In the genomic region with DNA sequence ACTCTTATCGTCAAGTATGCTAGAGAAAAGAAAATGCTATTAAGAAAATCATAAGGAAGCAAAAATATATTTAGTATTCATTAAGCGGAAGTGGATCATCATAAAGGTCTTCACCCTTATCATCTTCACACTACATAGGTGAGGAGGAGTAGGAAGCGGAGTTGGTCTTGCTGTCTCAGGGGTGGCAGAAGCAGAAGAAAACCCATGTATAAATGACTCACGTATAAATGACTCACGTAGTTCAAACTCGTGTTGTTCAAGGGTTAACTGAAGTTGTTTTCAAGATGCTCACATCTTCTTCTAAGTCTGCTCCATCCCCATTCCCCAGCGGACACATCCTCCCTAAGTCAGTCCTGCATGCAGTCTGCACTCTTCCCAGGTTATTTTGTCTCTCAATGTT, we compare ENCODE assay signal across 22 cellular contexts.
"Had no signal": no experiment of that assay in that cellular context is flagged by ENCODE, and none has a peak within 500 bp of the region (broad histone marks: within the 10 kb centered on the region; RNA-seq: fewer than 3 reads in every experiment).

No MANE protein-coding gene starts in this region.

- H3K36me3 ChIP-seq: adrenal gland, ascending aorta, brain microvascular endothelial cell, pancreas, right atrium auricular region, uterus had no signal

- H3K4me3 ChIP-seq: adrenal gland, ascending aorta, heart right ventricle, pancreas, psoas muscle, right atrium auricular region, testis, uterus had no signal

- H3K27me3 ChIP-seq: adrenal gland, ascending aorta, brain microvascular endothelial cell, heart right ventricle, pancreas, right atrium auricular region, testis, uterus had no signal

- H3K9me3 ChIP-seq: adrenal gland, ascending aorta, pancreas, psoas muscle, right atrium auricular region, testis, uterus had no signal

- H3K27ac Mint-ChIP-seq: nephron progenitor cell; T-helper 1 cell treated with Interleukin-12 subunit alpha and Interleukin-12 subunit beta and Interleukin-4 antibody, amounts not matched to agents 30 μg/mL and 1 μg/mL, for 36 hours had no signal

- H3K4me1 ChIP-seq: adrenal gland, ascending aorta, pancreas, uterus had no signal

- DNase-seq: activated CD4-positive, alpha-beta T cell treated with anti-CD3 and anti-CD28 coated beads, Interleukin-2, amount 50 U/mL, for 1 hour; activated CD8-positive, alpha-beta memory T cell treated with anti-CD3 and anti-CD28 coated beads, Interleukin-2, amount 50 U/mL, for 48 hours; activated gamma-delta T cell treated with Interleukin-2 at 50 U/mL for 16 hours; adrenal gland; brain microvascular endothelial cell; effector CD4-positive, alpha-beta T cell; erythroblast; foreskin fibroblast; heart right ventricle; islet precursor cell; left cardiac atrium; nephron progenitor cell; pancreas; psoas muscle; testis; trophoblast cell; uterus had no signal

- H3K4me3 Mint-ChIP-seq: dendritic cell treated with granulocyte-macrophage colony-stimulating factor and Interleukin-4, amounts not matched to agents 40 ng/mL and 50 ng/mL, for 4 days; nephron progenitor cell; T-helper 1 cell treated with Interleukin-12 subunit alpha and Interleukin-12 subunit beta and Interleukin-4 antibody, amounts not matched to agents 30 μg/mL and 1 μg/mL, for 36 hours had no signal

- ATAC-seq: heart right ventricle, left cardiac atrium, pancreas, psoas muscle had no signal

- H3K9me3 Mint-ChIP-seq: activated T-helper 1 cell treated with anti-CD3 and anti-CD28 coated beads, Interleukin-12 subunit alpha, Interleukin-12 subunit beta, Interleukin-2, Interleukin-4 antibody, amounts not matched to agents 30 ng/mL and 10 ng/mL and 1 ng/mL, durations not matched to agents 14 hours and 24 hours and 36 hours; T-helper 1 cell treated with Interleukin-12 subunit alpha and Interleukin-12 subunit beta and Interleukin-4 antibody, amounts not matched to agents 30 μg/mL and 1 μg/mL, for 36 hours had no signal

- H3K27me3 Mint-ChIP-seq: dendritic cell treated with granulocyte-macrophage colony-stimulating factor and Interleukin-4, amounts not matched to agents 40 ng/mL and 50 ng/mL, for 4 days had no signal

- H3K27ac ChIP-seq: ascending aorta, brain microvascular endothelial cell, pancreas, psoas muscle, testis, uterus had no signal
